18 cellular contexts compared by ENCODE assay signal in the genomic region with DNA sequence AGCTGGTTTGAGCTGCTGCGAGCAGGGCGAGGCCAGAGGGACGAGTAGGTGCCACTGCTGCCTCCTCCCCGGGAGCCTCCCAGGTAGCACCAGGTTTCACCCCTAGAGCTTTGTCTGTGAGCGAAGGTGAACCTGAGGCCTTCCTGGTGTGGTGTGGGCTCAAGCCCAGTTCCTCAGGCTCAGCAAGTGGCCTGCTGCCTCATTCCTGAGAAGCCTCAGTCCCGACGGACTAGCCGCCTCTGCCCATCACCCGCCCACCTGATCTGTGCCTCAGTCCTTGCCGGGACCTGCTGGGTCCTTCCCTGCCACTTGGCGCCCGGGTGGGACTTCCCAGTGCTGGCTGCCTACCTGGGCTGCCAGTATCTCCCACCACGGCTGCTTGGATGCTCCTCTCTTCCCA. TPM values are rescaled to one million over a fixed set of nuclear protein-coding genes. Genes with fewer than 3 reads are reported as not detected.
DNase-seq lines count a peak whose midpoint lies in the region; ATAC-seq and TF ChIP-seq lines count a peak whose summit lies in the region.
"Had no signal": no experiment of that assay in that cellular context is flagged by ENCODE, and none has a peak within 500 bp of the region (broad histone marks: within the 10 kb centered on the region; RNA-seq: fewer than 3 reads in every experiment).

No MANE protein-coding gene starts in this region.

- intact Hi-C loops in activated CD4-positive, alpha-beta T cell treated with anti-CD3 and anti-CD28 coated beads for 36 hours (cut with DNase I, micrococcal nuclease): loop anchor here (5.0 kb wide), 3 partner anchors 37 to 118 kb away; partner anchors contain the start of genes CLUAP1 (in 1 of the 2) and SLX4 (in 1 of the 2)
- intact Hi-C loops in spleen (cut with DNase I; ENCODE audit: low total_unique reads): no loop called here
- intact Hi-C loops in esophagus squamous epithelium (cut with DNase I): no loop called here

- peaks cover 3% of the 10 kb centered on the region for H3K9me3 Mint-ChIP-seq in activated CD4-positive, alpha-beta T cell treated with anti-CD3 and anti-CD28 coated beads for 36 hours (ENCODE audit: low read depth)
- peaks cover 0 to 3% (median 2%) of the 10 kb centered on the region in 3 donors for H3K9me3 Mint-ChIP-seq in IgD-negative memory B cell
- no peaks in the 10 kb centered on the region for H3K9me3 Mint-ChIP-seq in activated naive CD8-positive, alpha-beta T cell (ENCODE audit: low read depth)

- H3K27ac Mint-ChIP-seq in activated CD4-positive, alpha-beta T cell treated with anti-CD3 and anti-CD28 coated beads for 36 hours: peak overlapping the region; percentile 94
- H3K27ac Mint-ChIP-seq in IgD-negative memory B cell: peak overlapping the region; percentile 51 to 93 (median 64)
- H3K27ac Mint-ChIP-seq in activated naive CD8-positive, alpha-beta T cell: peak overlapping the region; percentile 79
- H3K27ac Mint-ChIP-seq: nephron had no signal

- TF ChIP-seq POLR2A in spleen (IDR thresholded peaks at IDR 0.05) (no peak), esophagus squamous epithelium (IDR thresholded peaks at IDR 0.05) (no peak)

- CTCF ChIA-PET in activated CD4-positive, alpha-beta T cell treated with anti-CD3 and anti-CD28 coated beads for 36 hours (lab: Charles Lee): no interaction called here

- H3K4me3 ChIP-seq in spleen: peak overlapping the region in 7 of 8 donors; percentile 55 to 82 (median 56)
- peak overlapping the region in 2 of 4 donors; percentile 42 to 52 for H3K4me3 ChIP-seq in esophagus squamous epithelium

- peak; percentile 23 for DNase-seq in activated CD4-positive, alpha-beta T cell treated with anti-CD3 and anti-CD28 coated beads for 36 hours
- no peak for DNase-seq in activated CD4-positive, alpha-beta T cell treated with anti-CD3 and anti-CD28 coated beads for 1 hour
- peak; percentile 66 for DNase-seq in spleen
- DNase-seq in mucosa of gallbladder (ENCODE audit: low spot score): no peak
- no peak for DNase-seq in esophagus squamous epithelium (lab: John Stamatoyannopoulos, UW)
- DNase-seq: Caco-2; dermis blood vessel endothelial cell; NCI-H1930; NCI-H526 treated with DMSO at 0.1 percent for 48 hours; retina; stimulated activated naive CD4-positive, alpha-beta T cell had no signal

- H3K27ac ChIP-seq in spleen (peak overlapping the region in 5 of 8 donors; percentile 77 to 91 (median 85)), esophagus squamous epithelium (no peak overlapping the region)
- H3K27ac ChIP-seq: RWPE1 had no signal

- POLR2A ChIA-PET in activated CD4-positive, alpha-beta T cell treated with anti-CD3 and anti-CD28 coated beads for 36 hours (lab: Charles Lee): no interaction called here

- H3K27me3 ChIP-seq in spleen (replicated peaks in 1 of 7) (peaks cover 0 to 6% (median 0%) of the 10 kb centered on the region in 7 donors), esophagus squamous epithelium (peaks cover 0 to 29% (median 0%) of the 10 kb centered on the region in 4 donors)

- TF ChIP-seq CTCF in spleen (IDR thresholded peaks at IDR 0.05 in 8 of 11, conservative IDR thresholded peaks at IDR 0.05 in 3 of 11) (no peak), esophagus squamous epithelium (IDR thresholded peaks at IDR 0.05) (no peak)

- 69 to 90% (median 80%) methylated on average over 12 to 13 of the region's 13 CpGs for WGBS in spleen, 5 donors
- WGBS in esophagus squamous epithelium, 2 donors: 47 to 78% methylated on average over 7 to 11 of the region's 13 CpGs

- no peak for ATAC-seq in activated CD4-positive, alpha-beta T cell treated with anti-CD3 and anti-CD28 coated beads for 36 hours
- no peak for ATAC-seq in GM21529 (IDR thresholded peaks at IDR 0.05; ENCODE audit: unreplicated experiment)
- ATAC-seq: left lobe of liver had no signal

- peaks cover 3 to 13% (median 11%) of the 10 kb centered on the region in 8 donors for H3K9me3 ChIP-seq in spleen
- peaks cover 0 to 8% (median 7%) of the 10 kb centered on the region in 3 donors for H3K9me3 ChIP-seq in esophagus squamous epithelium

- H3K36me3 ChIP-seq in spleen (peaks cover 0 to 27% (median 2%) of the 10 kb centered on the region in 6 donors), esophagus squamous epithelium (no peaks in the 10 kb centered on the region)

- H3K4me1 ChIP-seq in spleen (peaks cover 26 to 83% (median 52%) of the 10 kb centered on the region in 6 donors), esophagus squamous epithelium (peaks cover 0 to 23% (median 0%) of the 10 kb centered on the region in 3 donors)
- H3K4me1 ChIP-seq: Caco-2 had no signal

- H3K36me3 Mint-ChIP-seq in activated CD4-positive, alpha-beta T cell treated with anti-CD3 and anti-CD28 coated beads for 36 hours (ENCODE audit: low read depth): peaks cover 15% of the 10 kb centered on the region
- peaks cover under 1% of the 10 kb centered on the region for H3K36me3 Mint-ChIP-seq in IgD-negative memory B cell
- H3K36me3 Mint-ChIP-seq in activated naive CD8-positive, alpha-beta T cell: peaks cover 9% of the 10 kb centered on the region

- H3K4me1 Mint-ChIP-seq in activated CD4-positive, alpha-beta T cell treated with anti-CD3 and anti-CD28 coated beads for 36 hours: peaks cover 53% of the 10 kb centered on the region
- H3K4me1 Mint-ChIP-seq in IgD-negative memory B cell: peaks cover 25 to 34% (median 34%) of the 10 kb centered on the region in 3 donors
- peaks cover 58% of the 10 kb centered on the region for H3K4me1 Mint-ChIP-seq in activated naive CD8-positive, alpha-beta T cell (ENCODE audit: low read depth)

- H3K27me3 Mint-ChIP-seq in activated CD4-positive, alpha-beta T cell treated with anti-CD3 and anti-CD28 coated beads for 36 hours: no peaks in the 10 kb centered on the region
- no peaks in the 10 kb centered on the region for H3K27me3 Mint-ChIP-seq in IgD-negative memory B cell
- no peaks in the 10 kb centered on the region for H3K27me3 Mint-ChIP-seq in activated naive CD8-positive, alpha-beta T cell

- peak overlapping the region; percentile 95 for H3K4me3 Mint-ChIP-seq in activated CD4-positive, alpha-beta T cell treated with anti-CD3 and anti-CD28 coated beads for 36 hours
- peak overlapping the region; percentile 96 to 99 (median 98) for H3K4me3 Mint-ChIP-seq in IgD-negative memory B cell
- peak overlapping the region; percentile 92 for H3K4me3 Mint-ChIP-seq in activated naive CD8-positive, alpha-beta T cell
- H3K4me3 Mint-ChIP-seq: nephron had no signal

RNA-seq across cellular contexts. Expression of gene NLRC3, which starts 1.7 kb away (rescaled TPM):
- total RNA-seq in activated CD4-positive, alpha-beta T cell treated with anti-CD3 and anti-CD28 coated beads for 36 hours: 10 to 100 TPM; 14.9 to 20.5 TPM
- polyA plus RNA-seq in IgD-negative memory B cell (19.8 TPM), spleen (10 to 100 TPM in 2 of 3 donors, 1 to 10 TPM in 1; 8.6 to 15.2 (median 14.4) TPM)
- total RNA-seq in spleen (10 to 100 TPM; 21.2 to 34.0 (median 27.4) TPM), mucosa of gallbladder (4.0 TPM), esophagus squamous epithelium (1 to 10 TPM in 3 of 4 donors, under 1 TPM in 1; 0.70 to 4.0 (median 1.8) TPM)
- total RNA-seq: Caco-2 had no signal
- polyA plus RNA-seq: fibroblast of lung had no signal

RNA-seq across cellular contexts. Expression of gene SLX4, which starts 35.9 kb away (rescaled TPM):
- 10 to 100 TPM; 10.7 to 11.7 TPM for total RNA-seq in activated CD4-positive, alpha-beta T cell treated with anti-CD3 and anti-CD28 coated beads for 36 hours
- 1.4 TPM for polyA plus RNA-seq in IgD-negative memory B cell
- total RNA-seq in spleen: 1 to 10 TPM; 5.9 to 8.8 (median 7.3) TPM
- polyA plus RNA-seq in spleen: 1 to 10 TPM; 1.8 to 4.0 (median 2.4) TPM
- 6.8 TPM for total RNA-seq in mucosa of gallbladder
- 1 to 10 TPM; 3.1 to 5.6 (median 3.9) TPM for total RNA-seq in esophagus squamous epithelium

Comparison
In these comparisons a context has a peak if more than half of its experiments do, and no peak if none do; other contexts are left out.
1. DNase-seq: peak in activated CD4-positive, alpha-beta T cell treated with anti-CD3 and anti-CD28 coated beads for 36 hours (single experiment) and spleen (single experiment); none in activated CD4-positive, alpha-beta T cell treated with anti-CD3 and anti-CD28 coated beads for 1 hour (single experiment), mucosa of gallbladder (single experiment) and esophagus squamous epithelium (single experiment).
2. H3K27ac ChIP-seq: peak in spleen (5 of 8); none in esophagus squamous epithelium (0 of 4).
3. intact Hi-C loops: an anchor here in activated CD4-positive, alpha-beta T cell treated with anti-CD3 and anti-CD28 coated beads for 36 hours (5.0 kb wide); none called in spleen and esophagus squamous epithelium.
4. Peak in every context shown above with its lines, with median percentiles within 50 percentile points of each other: H3K27ac Mint-ChIP-seq and H3K4me3 Mint-ChIP-seq.